In the genomic region with DNA sequence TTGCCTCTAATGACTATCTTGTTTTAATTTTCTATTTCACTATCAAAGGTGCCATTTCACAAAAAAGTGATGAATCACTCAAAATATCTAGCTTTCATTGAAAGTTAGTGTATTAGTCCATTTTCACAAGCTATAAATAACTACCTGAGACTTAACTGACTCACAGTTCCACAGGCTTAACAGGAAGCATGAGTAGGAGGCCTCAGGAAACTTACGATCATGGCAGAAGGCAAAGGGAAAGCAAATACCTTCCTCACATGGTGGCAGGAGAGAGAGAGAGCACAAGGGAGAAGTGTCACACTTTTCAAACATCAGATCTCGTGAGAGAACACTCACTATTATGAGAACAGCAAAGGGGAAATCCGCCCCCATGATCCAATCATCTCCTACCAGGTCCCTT, we compare ENCODE assay signal across 17 cellular contexts.
A peak's percentile ranks its signal among the peaks of the same experiment; 100 is the strongest.
DNase-seq lines count a peak whose midpoint lies in the region; TF ChIP-seq lines count a peak whose summit lies in the region.
"Had no signal": no experiment of that assay in that cellular context is flagged by ENCODE, and none has a peak within 500 bp of the region (broad histone marks: within the 10 kb centered on the region; RNA-seq: fewer than 3 reads in every experiment).

No MANE protein-coding gene starts in this region.

- H3K9me2 ChIP-seq in PC-9 (ENCODE audit: insufficient read depth) = no peaks in the 10 kb centered on the region

- no peaks in the 10 kb centered on the region for H3K36me3 ChIP-seq in PC-9 (ENCODE audit: low read depth)

- H3K4me3 ChIP-seq in PC-9 = no peak overlapping the region
- no peak overlapping the region for H3K4me3 ChIP-seq in choroid plexus epithelial cell (ENCODE audit: low read depth, low read length)
- H3K4me3 ChIP-seq: testis had no signal

- intact Hi-C loops in Calu3 (cut with micrococcal nuclease; ENCODE audit: unreplicated experiment) = no loop called here
- intact Hi-C loops in PC-9 (cut with micrococcal nuclease; ENCODE audit: unreplicated experiment) = no loop called here
- intact Hi-C loops in posterior cingulate gyrus (cut with DNase I) = no loop called here

- TF ChIP-seq CTCF in Calu3 (IDR thresholded peaks at IDR 0.05; ENCODE audit: unreplicated experiment) (no peak), PC-9 (conservative IDR thresholded peaks at IDR 0.05) (no peak), choroid plexus epithelial cell (conservative IDR thresholded peaks at IDR 0.05; ENCODE audit: low read depth, low read length) (no peak)

- no peaks in the 10 kb centered on the region for H3K79me2 ChIP-seq in PC-9 (ENCODE audit: low read depth)

- peak overlapping the region; percentile 49; the same call in 1 of the 2 replicates for H2AFZ ChIP-seq in PC-9

- H3F3A ChIP-seq in PC-9 (ENCODE audit: insufficient read depth, low read depth) = no peaks in the 10 kb centered on the region

- H3K27ac Mint-ChIP-seq in Calu3 (ENCODE audit: unreplicated experiment) = peak overlapping the region; percentile 46
- H3K27ac Mint-ChIP-seq: activated naive CD8-positive, alpha-beta T cell treated with anti-CD3 and anti-CD28 coated beads, Interleukin-2, amount 10 ng/mL, durations not matched to agents 7 days and 5 days had no signal

- H3K27me3 ChIP-seq in PC-9 (ENCODE audit: insufficient read depth, low read depth) = no peaks in the 10 kb centered on the region
- H3K27me3 ChIP-seq: testis had no signal

- peak; percentile 58 for DNase-seq in A172 (ENCODE audit: low spot score)
- DNase-seq in Calu3 = no peak
- DNase-seq in PC-9 = no peak
- DNase-seq in choroid plexus epithelial cell (ENCODE audit: low read depth) = peak; percentile 62
- DNase-seq in NAMALWA (ENCODE audit: low spot score) = no peak
- DNase-seq in posterior cingulate gyrus = no peak
- DNase-seq in GM03348 (ENCODE audit: low spot score) = no peak
- no peak for DNase-seq in MV-4-11 (lab: John Stamatoyannopoulos, UW)
- DNase-seq: activated naive CD8-positive, alpha-beta T cell treated with anti-CD3 and anti-CD28 coated beads, Interleukin-2, amount 10 ng/mL, durations not matched to agents 7 days and 5 days; cerebellar nuclear complex; DMS79; KBM-7; NCI-H1930; NCI-H526; Right ventricle myocardium superior; T1000; testis had no signal

- BruUV-seq in Calu3 (replicated peaks; lab: Mats Ljungman, UMichigan) (no TSS peak), PC-9 (replicated peaks; lab: Mats Ljungman, UMichigan) (no TSS peak)

- CTCF ChIA-PET in Calu3 (lab: Charles Lee) = interaction anchor here (0.7 kb wide), 1 partner anchor 524 kb away, joined by 3 read pairs; no protein-coding TSS in a partner anchor
- CTCF ChIA-PET in PC-9 (lab: Charles Lee) = no interaction called here

- H3K4me1 Mint-ChIP-seq in Calu3 (ENCODE audit: low read depth, unreplicated experiment) = peaks cover 7% of the 10 kb centered on the region
- H3K4me1 Mint-ChIP-seq: activated naive CD8-positive, alpha-beta T cell treated with anti-CD3 and anti-CD28 coated beads, Interleukin-2, amount 10 ng/mL, durations not matched to agents 7 days and 5 days had no signal

- H3K4me2 ChIP-seq in PC-9 = no peak overlapping the region

- no peaks in the 10 kb centered on the region for H3K36me3 Mint-ChIP-seq in Calu3 (ENCODE audit: insufficient read depth, unreplicated experiment)
- H3K36me3 Mint-ChIP-seq: activated naive CD8-positive, alpha-beta T cell treated with anti-CD3 and anti-CD28 coated beads, Interleukin-2, amount 10 ng/mL, durations not matched to agents 7 days and 5 days had no signal

- no peaks in the 10 kb centered on the region for H3K9me3 Mint-ChIP-seq in Calu3 (ENCODE audit: low read depth, unreplicated experiment)

- H3K9me3 ChIP-seq in PC-9 (ENCODE audit: insufficient read depth, low read depth) = no peaks in the 10 kb centered on the region
- H3K9me3 ChIP-seq: testis had no signal

- POLR2A ChIA-PET in PC-9 (lab: Charles Lee; ENCODE audit: unreplicated experiment) = no interaction called here

- no peak overlapping the region for H3K27ac ChIP-seq in PC-9
- H3K27ac ChIP-seq: testis had no signal

- H3K4me1 ChIP-seq in PC-9 (replicated peaks; ENCODE audit: insufficient read depth) = no peaks in the 10 kb centered on the region
- H3K4me1 ChIP-seq: testis had no signal

- H3K4me3 Mint-ChIP-seq in Calu3 (ENCODE audit: low read depth, unreplicated experiment) = no peak overlapping the region
- H3K4me3 Mint-ChIP-seq: activated naive CD8-positive, alpha-beta T cell treated with anti-CD3 and anti-CD28 coated beads, Interleukin-2, amount 10 ng/mL, durations not matched to agents 7 days and 5 days had no signal

- H4K20me1 ChIP-seq in PC-9 (ENCODE audit: insufficient read depth) = no peaks in the 10 kb centered on the region

- H3K27me3 Mint-ChIP-seq in Calu3 (ENCODE audit: unreplicated experiment) = no peaks in the 10 kb centered on the region
- H3K27me3 Mint-ChIP-seq: activated naive CD8-positive, alpha-beta T cell treated with anti-CD3 and anti-CD28 coated beads, Interleukin-2, amount 10 ng/mL, durations not matched to agents 7 days and 5 days had no signal

Comparison
In these comparisons a context has a peak if more than half of its experiments do, and no peak if none do; other contexts are left out.
1. DNase-seq: peak in A172 (single experiment) and choroid plexus epithelial cell (single experiment); none in Calu3 (single experiment), PC-9 (0 of 2), NAMALWA (single experiment), posterior cingulate gyrus (0 of 10), GM03348 (single experiment) and MV-4-11 (single experiment).